ENCODE assay signal across 12 cellular contexts in genomic region chr19:29678484-29679106, GRCh38. TPM values are rescaled to one million over a fixed set of nuclear protein-coding genes. Genes with fewer than 3 reads are reported as not detected.
DNase-seq lines count a peak whose midpoint lies in the region; ATAC-seq, FAIRE-seq and TF ChIP-seq lines count a peak whose summit lies in the region.
"Had no signal": no experiment of that assay in that cellular context is flagged by ENCODE, and none has a peak within 500 bp of the region (broad histone marks: within the 10 kb centered on the region; RNA-seq: fewer than 3 reads in every experiment).

No MANE protein-coding gene starts in this region.

- peak overlapping the region; percentile 89 for H3K27ac Mint-ChIP-seq in stimulated activated effector memory CD8-positive, alpha-beta T cell treated with anti-CD3 and anti-CD28 coated beads, Interleukin-12 subunit alpha, Interleukin-12 subunit beta, amount 100 ng/mL, for 72 hours

- H3K27ac ChIP-seq in layer of hippocampus (ENCODE audit: low read depth, low read length) = peak overlapping the region; percentile 78
- H3K27ac ChIP-seq: colonic mucosa had no signal

- DNase-seq in GM12891 (ENCODE audit: insufficient read length, low spot score) (no peak), cerebellar cortex (ENCODE audit: low spot score) (peak; percentile 17), cerebellar nuclear complex (lab: John Stamatoyannopoulos, UW) (no peak), NAMALWA (ENCODE audit: low spot score) (no peak)
- no peak for DNase-seq in stimulated activated effector memory CD8-positive, alpha-beta T cell treated with anti-CD3 and anti-CD28 coated beads, Interleukin-12 subunit alpha, Interleukin-12 subunit beta, amount 100 ng/mL, for 72 hours (ENCODE audit: low spot score in 2 of 2)
- no peak for DNase-seq in effector CD8-positive, alpha-beta T cell (lab: John Stamatoyannopoulos, UW)
- DNase-seq: colonic mucosa; stimulated activated naive CD8-positive, alpha-beta T cell treated with anti-CD3 and anti-CD28 coated beads, Interleukin-15, Interleukin-2, amounts not matched to agents 100 U/mL and 50 U/mL, for 24 hours had no signal

- H3K27me3 ChIP-seq in layer of hippocampus (ENCODE audit: control insufficient read depth, insufficient read depth, low read length) = no peaks in the 10 kb centered on the region
- H3K27me3 ChIP-seq: colonic mucosa had no signal

- H3K4me1 Mint-ChIP-seq in stimulated activated effector memory CD8-positive, alpha-beta T cell treated with anti-CD3 and anti-CD28 coated beads, Interleukin-12 subunit alpha, Interleukin-12 subunit beta, amount 100 ng/mL, for 72 hours = peaks cover 88% of the 10 kb centered on the region

- H3K9me3 Mint-ChIP-seq in stimulated activated effector memory CD8-positive, alpha-beta T cell treated with anti-CD3 and anti-CD28 coated beads, Interleukin-12 subunit alpha, Interleukin-12 subunit beta, amount 100 ng/mL, for 72 hours = no peaks in the 10 kb centered on the region

- FAIRE-seq in GM12891 (lab: Jason Lieb, UNC) = peak; percentile 16
- FAIRE-seq: GM12892 had no signal

- no peak overlapping the region for H3K4me3 Mint-ChIP-seq in stimulated activated effector memory CD8-positive, alpha-beta T cell treated with anti-CD3 and anti-CD28 coated beads, Interleukin-12 subunit alpha, Interleukin-12 subunit beta, amount 100 ng/mL, for 72 hours

- no peak for ATAC-seq in stimulated activated effector memory CD8-positive, alpha-beta T cell treated with anti-CD3 and anti-CD28 coated beads, Interleukin-12 subunit alpha, Interleukin-12 subunit beta, amount 100 ng/mL, for 72 hours
- ATAC-seq in GM19467 (IDR thresholded peaks at IDR 0.05; ENCODE audit: unreplicated experiment) = no peak
- ATAC-seq: Panc1; stimulated activated naive CD8-positive, alpha-beta T cell treated with anti-CD3 and anti-CD28 coated beads, Interleukin-15, Interleukin-2, amounts not matched to agents 100 U/mL and 50 U/mL, for 24 hours had no signal

- H3K36me3 Mint-ChIP-seq in stimulated activated effector memory CD8-positive, alpha-beta T cell treated with anti-CD3 and anti-CD28 coated beads, Interleukin-12 subunit alpha, Interleukin-12 subunit beta, amount 100 ng/mL, for 72 hours = peaks cover 74% of the 10 kb centered on the region

- no peak for TF ChIP-seq POLR2A in GM12891 (IDR thresholded peaks at IDR 0.05; ENCODE audit: low read depth, low read length)

TF ChIP-seq in GM12891, 5 proteins besides CTCF, POLR2A, EP300 and RAD21:
- TF ChIP-seq PAX5 (IDR thresholded peaks at IDR 0.05; ENCODE audit: insufficient read depth, low read length, severe bottlenecking) = no peak
- no peak for TF ChIP-seq POU2F2 (IDR thresholded peaks at IDR 0.05; ENCODE audit: low read depth, low read length)
- TF ChIP-seq SPI1 (IDR thresholded peaks at IDR 0.05; ENCODE audit: low read depth, low read length) = no peak
- no peak for TF ChIP-seq TAF1 (IDR thresholded peaks at IDR 0.05; ENCODE audit: low read depth, low read length)
- TF ChIP-seq POLR2AphosphoS5 (IDR thresholded peaks at IDR 0.05; ENCODE audit: low read depth, low read length) = no peak

RNA-seq across cellular contexts. Expression of gene PLEKHF1, which starts 13.3 kb away (rescaled TPM):
- 5.1 TPM for polyA plus RNA-seq in GM12891 (2012; ENCODE audit: low read depth, missing spikeins)

RNA-seq across cellular contexts. Expression of gene C19orf12, which starts 36.5 kb away (rescaled TPM):
- polyA plus RNA-seq in GM12891 (2012; ENCODE audit: low read depth, missing spikeins) = 10.3 TPM
